ENCODE assay signal across 8 cellular contexts in the genomic region with DNA sequence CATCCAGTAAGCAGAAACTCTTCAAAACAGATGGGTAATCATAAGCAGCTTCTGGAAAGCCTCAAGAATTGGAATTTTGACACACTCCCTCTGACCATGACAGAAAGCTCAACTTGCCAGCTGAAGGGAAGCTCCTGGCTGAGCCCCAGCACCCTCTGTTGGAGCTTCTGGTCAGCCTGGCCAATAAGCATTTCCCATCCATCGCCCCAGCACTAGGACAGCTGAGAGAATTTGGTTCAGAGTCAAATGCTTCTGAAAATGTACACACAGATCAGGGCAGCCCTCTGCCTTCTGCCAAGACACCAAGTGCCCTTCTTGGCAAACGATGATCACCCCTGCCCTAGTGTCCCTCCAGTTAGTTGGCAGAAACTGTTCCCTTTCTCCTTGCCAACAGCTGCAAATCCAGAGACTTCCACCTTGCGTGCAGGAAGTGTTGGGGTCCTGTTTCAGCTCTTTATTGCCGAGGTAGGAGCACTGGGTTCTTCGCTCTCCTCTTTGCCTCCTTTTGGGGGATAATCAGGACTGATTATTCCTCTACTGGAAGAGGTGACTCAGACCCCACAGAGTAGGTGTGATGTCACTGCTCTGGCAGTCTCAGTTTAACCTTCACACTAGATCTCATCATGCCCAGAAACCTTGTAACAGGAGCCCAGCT. TPM values are rescaled to one million over a fixed set of nuclear protein-coding genes. Genes with fewer than 3 reads are reported as not detected.
DNase-seq lines count a peak whose midpoint lies in the region; ATAC-seq and TF ChIP-seq lines count a peak whose summit lies in the region.

No MANE protein-coding gene starts in this region.

- H3K79me2 ChIP-seq in trophoblast cell (ENCODE audit: control insufficient read depth, insufficient read depth, low read length, poor library complexity): no peaks in the 10 kb centered on the region

- no peak for ATAC-seq in HG03108 (IDR thresholded peaks at IDR 0.05; ENCODE audit: unreplicated experiment)

- H2BK5ac ChIP-seq in trophoblast cell (ENCODE audit: low read depth, low read length, poor library complexity): peak overlapping the region; percentile 69

- peaks cover 7 to 16% of the 10 kb centered on the region in 2 experiments for H3K4me1 ChIP-seq in trophoblast cell (ENCODE audit: control insufficient read depth in 1 of 2, insufficient read depth in 2 of 2, low read length in 2 of 2)

- H3K18ac ChIP-seq in trophoblast cell (ENCODE audit: low read length): peak overlapping the region; percentile 27

- H4K91ac ChIP-seq in trophoblast cell (ENCODE audit: low read depth, low read length): peak overlapping the region; percentile 72

- H2AK5ac ChIP-seq in trophoblast cell (ENCODE audit: low read length): peak overlapping the region; percentile 46

- H2BK120ac ChIP-seq in trophoblast cell (ENCODE audit: insufficient read depth, low read length, poor library complexity): peak overlapping the region; percentile 62

- H3K36me3 ChIP-seq in trophoblast cell (ENCODE audit: control insufficient read depth in 1 of 2, insufficient read depth in 2 of 2, low read length in 2 of 2): peaks cover 3 to 5% of the 10 kb centered on the region in 2 experiments

- no peaks in the 10 kb centered on the region for H3K27me3 ChIP-seq in trophoblast cell (ENCODE audit: insufficient read depth, low read length)

- no peak for TF ChIP-seq CTCF in fibroblast of villous mesenchyme (IDR thresholded peaks at IDR 0.05; ENCODE audit: insufficient read depth, low read depth, low read length)

- peak overlapping the region; percentile 66 for H3K27ac ChIP-seq in trophoblast cell (ENCODE audit: low read depth, low read length)

- no CpG with 5 or more reads among the region's 5 CpGs for WGBS in trophoblast cell (ENCODE audit: extremely low coverage, insufficient coverage, insufficient read length)

- peak overlapping the region; percentile 5 for H3K4me2 ChIP-seq in trophoblast cell (ENCODE audit: low read length)

- H3K9me3 ChIP-seq in trophoblast cell (ENCODE audit: insufficient read depth, low read depth, low read length): no peaks in the 10 kb centered on the region

- H3K9ac ChIP-seq in trophoblast cell (ENCODE audit: low read length): no peak overlapping the region

- peak overlapping the region; percentile 26 for H4K12ac ChIP-seq in trophoblast cell (ENCODE audit: low read depth, low read length)

- peak; percentile 22 for DNase-seq in stimulated activated CD4-positive, alpha-beta T cell treated with anti-CD3 and anti-CD28 coated beads, Interleukin-4, amount 100 ng/mL, for 24 hours
- DNase-seq in stimulated activated CD4-positive, alpha-beta T cell treated with anti-CD3 and anti-CD28 coated beads, Interleukin-2, amount 100 ng/mL, for 48 hours: no peak
- DNase-seq in activated CD8-positive, alpha-beta memory T cell treated with anti-CD3 and anti-CD28 coated beads, Interleukin-2, amount 50 U/mL, for 48 hours: peak; percentile 61
- peak; percentile 82 for DNase-seq in fibroblast of villous mesenchyme (ENCODE audit: low read depth)
- DNase-seq in trophoblast cell: peak; percentile 21 to 46
- no peak for DNase-seq in posterior vena cava (ENCODE audit: low spot score)
- DNase-seq in COLO829 (ENCODE audit: low spot score): no peak

- H3K4ac ChIP-seq in trophoblast cell (ENCODE audit: low read depth, low read length): peak overlapping the region; percentile 13

- peaks cover 8% of the 10 kb centered on the region for H3K79me1 ChIP-seq in trophoblast cell (ENCODE audit: low read length)

- H3K14ac ChIP-seq in trophoblast cell (ENCODE audit: low read length): peak overlapping the region; percentile 50

- H3K4me3 ChIP-seq in fibroblast of villous mesenchyme (ENCODE audit: low read depth, low read length) (no peak overlapping the region), trophoblast cell (ENCODE audit: low read depth, low read length) (no peak overlapping the region)

- peak overlapping the region; percentile 30 for H4K8ac ChIP-seq in trophoblast cell (ENCODE audit: low read depth, low read length)

- no peak overlapping the region for H3K23ac ChIP-seq in trophoblast cell (ENCODE audit: low read length)

- intact Hi-C loops in posterior vena cava (cut with DNase I): no loop called here

- peak overlapping the region; percentile 65 for H2BK12ac ChIP-seq in trophoblast cell (ENCODE audit: low read length)

- no peak overlapping the region for H2AFZ ChIP-seq in trophoblast cell (ENCODE audit: insufficient read depth, low read length, poor library complexity)

RNA-seq across cellular contexts. Expression of a gene that starts 11.9 kb away (rescaled TPM):
- total RNA-seq in fibroblast of villous mesenchyme (10.3 and 16.8 TPM in 2 replicates), posterior vena cava (1 to 10 TPM; 6.3 to 7.9 TPM)
- 6.1 and 6.5 TPM in 2 replicates for polyA plus RNA-seq in trophoblast cell (2013)

RNA-seq across cellular contexts. Expression of a gene that starts 26.9 kb away (rescaled TPM):
- total RNA-seq in fibroblast of villous mesenchyme: 10.3 and 16.4 TPM in 2 replicates
- 33.2 and 34.4 TPM in 2 replicates for polyA plus RNA-seq in trophoblast cell (2013)
- total RNA-seq in posterior vena cava: 10 to 100 TPM; 17.4 to 17.7 TPM

Comparison
In these comparisons a context has a peak if more than half of its experiments do, and no peak if none do; other contexts are left out.
1. DNase-seq: peak in stimulated activated CD4-positive, alpha-beta T cell treated with anti-CD3 and anti-CD28 coated beads, Interleukin-4, amount 100 ng/mL, for 24 hours (single experiment), activated CD8-positive, alpha-beta memory T cell treated with anti-CD3 and anti-CD28 coated beads, Interleukin-2, amount 50 U/mL, for 48 hours (single experiment), fibroblast of villous mesenchyme (single experiment) and trophoblast cell (2 of 2); none in stimulated activated CD4-positive, alpha-beta T cell treated with anti-CD3 and anti-CD28 coated beads, Interleukin-2, amount 100 ng/mL, for 48 hours (0 of 2), posterior vena cava (single experiment) and COLO829 (single experiment).